In the genomic region with DNA sequence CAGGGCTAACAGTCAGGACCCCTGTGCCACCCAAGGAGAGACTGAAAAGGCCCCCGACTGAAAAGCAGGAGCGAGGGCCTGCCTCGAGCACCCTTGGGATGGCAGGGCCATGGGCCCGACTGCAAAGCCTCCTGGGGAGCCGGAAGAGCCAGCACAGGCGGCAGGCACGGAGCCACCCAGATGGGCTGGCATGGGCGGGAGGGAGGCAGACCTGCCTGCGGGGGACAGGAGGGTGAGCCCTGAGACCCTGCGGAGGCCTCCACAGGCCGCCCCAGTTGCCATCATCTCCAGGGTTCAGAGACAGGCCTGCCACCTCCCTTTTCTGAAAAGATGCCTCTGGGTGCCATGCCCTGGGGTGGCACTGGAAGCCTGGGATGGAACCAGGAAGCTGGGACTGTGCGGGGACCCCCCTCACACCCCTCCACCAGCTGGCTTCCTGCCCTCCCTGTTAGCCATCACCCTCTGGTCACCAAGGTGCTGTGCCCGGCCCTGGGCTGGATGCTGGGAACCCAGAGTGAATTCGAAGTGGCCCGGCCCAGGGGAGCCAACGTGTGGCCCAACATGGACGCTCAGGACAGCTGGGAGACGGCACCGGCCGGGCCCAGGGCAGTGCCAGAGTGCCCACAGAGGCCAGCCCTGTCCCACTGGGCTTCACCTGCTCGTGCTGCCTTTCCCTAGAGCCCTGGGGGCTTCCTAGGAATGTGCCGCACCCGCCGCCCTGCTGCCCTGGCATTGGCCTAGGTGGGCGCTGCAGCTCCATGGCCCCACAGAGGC, we compare ENCODE assay signal across 19 cellular contexts. TPM values are rescaled to one million over a fixed set of nuclear protein-coding genes. Genes with fewer than 3 reads are reported as not detected.
DNase-seq lines count a peak whose midpoint lies in the region; ATAC-seq, FAIRE-seq and TF ChIP-seq lines count a peak whose summit lies in the region.
"Had no signal": no experiment of that assay in that cellular context is flagged by ENCODE, and none has a peak within 500 bp of the region (broad histone marks: within the 10 kb centered on the region; RNA-seq: fewer than 3 reads in every experiment).

No MANE protein-coding gene starts in this region.

- H3K27ac ChIP-seq in K562 (ENCODE audit: extremely low read depth, low read depth, low read length) = no peak overlapping the region
- no peak overlapping the region for H3K27ac ChIP-seq in osteoblast (ENCODE audit: low read depth, low read length)

- H3K27me3 ChIP-seq in K562 (ENCODE audit: control insufficient read depth in 2 of 2, insufficient read depth in 2 of 2, low read length in 2 of 2) (peaks cover 14 to 44% of the 10 kb centered on the region in 2 experiments; a peak in 4 of 5 replicates), osteoblast (ENCODE audit: insufficient read depth, low read length) (no peaks in the 10 kb centered on the region)

- WGBS in K562 (ENCODE audit: insufficient coverage, low coverage, missing lambda C conversion rate) = 36% methylated on average over 18 of the region's 25 CpGs

- in situ Hi-C loops in K562 (cut with MboI) = no loop called here

- TF ChIP-seq RAD21 in K562 (CRISPR knock-in tag; conservative IDR thresholded peaks at IDR 0.05 in 1 of 2, IDR thresholded peaks at IDR 0.05 in 1 of 2) = no peak

- H3K4me3 ChIP-seq in K562 (no peak overlapping the region), osteoblast (ENCODE audit: insufficient read depth, low read length) (no peak overlapping the region)

- no peaks in the 10 kb centered on the region for H3K27me3 Mint-ChIP-seq in type B pancreatic cell
- H3K27me3 Mint-ChIP-seq: CD4-positive, CD25-positive, alpha-beta regulatory T cell; effector memory CD8-positive, alpha-beta T cell; IgD-negative memory B cell; T-cell had no signal

- H4K20me1 ChIP-seq in K562 (replicated peaks; ENCODE audit: control insufficient read depth, insufficient read depth, low read length) = peaks cover 10% of the 10 kb centered on the region; the same call in 1 of the 2 replicates
- H4K20me1 ChIP-seq in osteoblast (ENCODE audit: insufficient read depth, low read length) = no peaks in the 10 kb centered on the region

- TF ChIP-seq POLR2A in K562 (conservative IDR thresholded peaks at IDR 0.05) = no peak

- POLR2A ChIA-PET in K562 (lab: Yijun Ruan, JAX) = interaction anchor here (1.1 kb wide), 1 partner anchor 11 kb away, joined by 3 read pairs; no protein-coding TSS in a partner anchor

- intact Hi-C loops in K562 (cut with micrococcal nuclease) (no loop called here), left cardiac atrium (cut with DNase I) (loop anchor here (1.0 to 10.0 kb wide), 2 partner anchors 59 to 579 kb away; no protein-coding TSS in a partner anchor)

- TF ChIP-seq CTCF in K562 (IDR thresholded peaks at IDR 0.05 in 2 of 3, conservative IDR thresholded peaks at IDR 0.05 in 1 of 3; ENCODE audit: insufficient read depth in 2 of 3, low read depth in 1 of 3, low read length in 3 of 3) (no peak), osteoblast (IDR thresholded peaks at IDR 0.05; ENCODE audit: extremely low read depth, low read depth, low read length) (no peak), type B pancreatic cell (conservative IDR thresholded peaks at IDR 0.05) (no peak)

- no peak for FAIRE-seq in K562 (lab: Jason Lieb, UNC)

- ATAC-seq in K562 (no peak), left cardiac atrium (peak; percentile 26 to 31)
- ATAC-seq: activated T-cell treated with anti-CD3 and anti-CD28 coated beads, Interleukin-2, amount 50 U/mL, for 4 hours; effector memory CD8-positive, alpha-beta T cell; stimulated activated naive B cell treated with anti-CD40 and anti-IgM and Interleukin-4, amounts not matched to agents 10 μg/mL and 1 μg/mL and 100 μg/mL, for 72 hours had no signal

- H3K79me2 ChIP-seq in K562 (ENCODE audit: control insufficient read depth, insufficient read depth, low read length) = no peaks in the 10 kb centered on the region
- H3K79me2 ChIP-seq in osteoblast (ENCODE audit: insufficient read depth, low read length) = no peaks in the 10 kb centered on the region

- CTCF ChIA-PET in K562 (lab: Yijun Ruan, JAX; ENCODE audit: low intra/inter-chr PET ratio) = no interaction called here

- H3K36me3 Mint-ChIP-seq in type B pancreatic cell = no peaks in the 10 kb centered on the region

- H3K36me3 ChIP-seq in K562 (ENCODE audit: control insufficient read depth, insufficient read depth, low read length) = no peaks in the 10 kb centered on the region
- no peaks in the 10 kb centered on the region for H3K36me3 ChIP-seq in osteoblast (ENCODE audit: insufficient read depth, low read length)

- H3K4me1 Mint-ChIP-seq in type B pancreatic cell (ENCODE audit: unreplicated experiment) = peaks cover 6% of the 10 kb centered on the region

- H3K27ac Mint-ChIP-seq in type B pancreatic cell = no peak overlapping the region
- H3K27ac Mint-ChIP-seq: effector memory CD8-positive, alpha-beta T cell; IgD-negative memory B cell; stimulated activated naive B cell treated with anti-CD40 and anti-IgM and Interleukin-4, amounts not matched to agents 10 μg/mL and 1 μg/mL and 100 μg/mL, for 72 hours; T-cell had no signal

- H3K9me3 Mint-ChIP-seq in type B pancreatic cell = no peaks in the 10 kb centered on the region
- H3K9me3 Mint-ChIP-seq: activated T-cell treated with anti-CD3 and anti-CD28 coated beads, Interleukin-2, amount 50 U/mL, for 4 hours; CD4-positive, CD25-positive, alpha-beta regulatory T cell; effector memory CD8-positive, alpha-beta T cell; IgD-negative memory B cell; T-cell had no signal

- no TSS peak for BruUV-seq in K562 (replicated peaks; lab: Mats Ljungman, UMichigan)

- H3K4me1 ChIP-seq in K562 (replicated peaks in 1 of 2; ENCODE audit: control insufficient read depth in 2 of 2, insufficient read depth in 2 of 2, low read length in 2 of 2) (peaks cover 0 to 59% of the 10 kb centered on the region in 2 experiments; a peak in 2 of 5 replicates), osteoblast (ENCODE audit: insufficient read depth, low read length) (peaks cover 13% of the 10 kb centered on the region)

- H3K9me3 ChIP-seq in K562 (replicated peaks; ENCODE audit: control insufficient read depth, insufficient read depth, low read depth, low read length) (no peaks in the 10 kb centered on the region), osteoblast (ENCODE audit: low read depth, low read length) (no peaks in the 10 kb centered on the region)

- H3K9me1 ChIP-seq in K562 (ENCODE audit: control insufficient read depth, insufficient read depth, low read length) = no peaks in the 10 kb centered on the region

- H3K9ac ChIP-seq in K562 (ENCODE audit: insufficient read depth in 1 of 2, low read depth in 2 of 2, low read length in 2 of 2) = peak overlapping the region in 1 of 2 experiments; percentile 58; a peak in 1 of 4 replicates

- no peak overlapping the region for H3K4me2 ChIP-seq in K562 (ENCODE audit: insufficient read depth, low read length)
- no peak overlapping the region for H3K4me2 ChIP-seq in osteoblast (ENCODE audit: insufficient read depth, low read length)

- no peak overlapping the region for H2AFZ ChIP-seq in K562 (ENCODE audit: low read depth, low read length)
- H2AFZ ChIP-seq in osteoblast (ENCODE audit: low read length) = peak overlapping the region; percentile 51

- TF ChIP-seq EP300 in K562 (IDR thresholded peaks at IDR 0.05; ENCODE audit: low read length) = no peak

- DNase-seq in K562 (ENCODE audit: extremely low read depth in 1 of 4, low spot score in 3 of 4) = no peak
- no peak for DNase-seq in left cardiac atrium
- peak; percentile 68 for DNase-seq in osteoblast (ENCODE audit: insufficient read length, low spot score, missing footprints)
- peak; percentile 65 for DNase-seq in type B pancreatic cell (ENCODE audit: extremely low spot score, unreplicated experiment)
- no peak for DNase-seq in stimulated activated CD4-positive, alpha-beta T cell treated with anti-CD3 and anti-CD28 coated beads, Interleukin-4, amount 100 ng/mL, for 24 hours
- no peak for DNase-seq in NCI-H187 treated with DMSO at 0.1 percent for 48 hours (lab: John Stamatoyannopoulos, UW)
- no peak for DNase-seq in DMS 273 (lab: John Stamatoyannopoulos, UW; ENCODE audit: unreplicated experiment)
- DNase-seq: activated CD4-positive, alpha-beta T cell treated with anti-CD3 and anti-CD28 coated beads for 48 hours; activated T-cell treated with anti-CD3 and anti-CD28 coated beads, Interleukin-2, amount 50 U/mL, for 4 hours; CD4-positive, CD25-positive, alpha-beta regulatory T cell; effector memory CD8-positive, alpha-beta T cell; NCI-H1417 treated with DMSO at 0.1 percent for 48 hours; stimulated activated CD4-positive, alpha-beta T cell treated with anti-CD3 and anti-CD28 coated beads, Interleukin-4, amount 100 ng/mL, for 4 hours; stimulated activated naive B cell treated with anti-CD40 and anti-IgM and Interleukin-4, amounts not matched to agents 10 μg/mL and 1 μg/mL and 100 μg/mL, for 72 hours; T-cell had no signal

- no peak overlapping the region for H3K4me3 Mint-ChIP-seq in type B pancreatic cell
- H3K4me3 Mint-ChIP-seq: activated T-cell treated with anti-CD3 and anti-CD28 coated beads, Interleukin-2, amount 50 U/mL, for 4 hours; CD4-positive, CD25-positive, alpha-beta regulatory T cell; effector memory CD8-positive, alpha-beta T cell; IgD-negative memory B cell; stimulated activated naive B cell treated with anti-CD40 and anti-IgM and Interleukin-4, amounts not matched to agents 10 μg/mL and 1 μg/mL and 100 μg/mL, for 72 hours; T-cell had no signal

RNA-seq across cellular contexts. Expression of a gene that starts 13.8 kb away (rescaled TPM):
- 8.4 and 16.2 TPM in 2 replicates for total RNA-seq in K562 (2011; cell fraction: chromatin; rRNA removed; ENCODE audit: low replicate concordance)
- total RNA-seq in K562 (2011; cell fraction: nucleolus; rRNA removed) = 7.1 and 8.5 TPM in 2 replicates
- total RNA-seq in K562 (2011; cell fraction: nucleoplasm; rRNA removed) = 4.3 and 5.9 TPM in 2 replicates
- total RNA-seq in K562 (2014; rRNA removed) (3.0 and 3.4 TPM in 2 replicates), K562 (2014; rRNA removed; fragmentation: Illumina TruSeq; extraction: Trizol) (0.86 and 1.4 TPM in 2 replicates), K562 (2015; rRNA removed; fragmentation: Illumina TruSeq; extraction: Trizol) (2.6 TPM in 2 replicates), K562 (2021) (4.8 and 5.9 TPM in 2 replicates), left cardiac atrium (10 to 100 TPM; 11.6 to 15.0 TPM), osteoblast (0.59 and 1.4 TPM in 2 replicates), type B pancreatic cell (ENCODE audit: low replicate concordance) (2.6 and 7.2 TPM in 2 replicates)
- polyA plus RNA-seq in K562 (2011; rRNA removed) (4.2 and 9.4 TPM in 2 replicates), K562 (2014; fragmentation: Illumina TruSeq; extraction: Trizol) (0.79 and 2.8 TPM in 2 replicates), K562 (2014; fragmentation: Nextera tagmentation; extraction: Ambion mirVana) (under 1 TPM; 0.21 to 0.57 TPM), K562 (2014; rRNA removed) (3.3 and 7.3 TPM in 2 replicates)
- 4.4 and 6.2 TPM in 2 replicates for polyA plus RNA-seq in K562 (2011; cell fraction: cytosol; rRNA removed)
- polyA plus RNA-seq in K562 (2011; cell fraction: nucleus; rRNA removed) = 68.0 and 78.0 TPM in 2 replicates
- 8.2 and 19.1 TPM in 2 replicates for polyA plus RNA-seq in K562 (2012)
- 0.77 and 0.90 TPM in 2 replicates for polyA minus RNA-seq in K562 (2011; rRNA and poly(A)+ RNA removed)
- 1.4 and 3.4 TPM in 2 replicates for polyA minus RNA-seq in K562 (2011; cell fraction: cytosol; rRNA and poly(A)+ RNA removed)
- 10.0 and 10.3 TPM in 2 replicates for polyA minus RNA-seq in K562 (2011; cell fraction: nucleus; rRNA and poly(A)+ RNA removed)
- total RNA-seq: glomerular endothelial cell, lung microvascular endothelial cell had no signal

RNA-seq across cellular contexts. Expression of a gene that starts 13.9 kb away (rescaled TPM):
- 1.6 and 4.7 TPM in 2 replicates for total RNA-seq in K562 (2011; cell fraction: chromatin; rRNA removed; ENCODE audit: low replicate concordance)
- total RNA-seq in K562 (2011; cell fraction: nucleolus; rRNA removed) = 2.4 and 3.5 TPM in 2 replicates
- 1.5 and 3.1 TPM in 2 replicates for total RNA-seq in K562 (2011; cell fraction: nucleoplasm; rRNA removed)
- total RNA-seq in K562 (2014; rRNA removed) (1.3 and 2.0 TPM in 2 replicates), K562 (2014; rRNA removed; fragmentation: Illumina TruSeq; extraction: Trizol) (0.64 and 0.65 TPM in 2 replicates), K562 (2015; rRNA removed; fragmentation: Illumina TruSeq; extraction: Trizol) (2.3 and 2.5 TPM in 2 replicates), K562 (2021) (2.1 and 2.6 TPM in 2 replicates), left cardiac atrium (10 to 100 TPM in 1 of 2 donors, 1 to 10 TPM in 1; 4.8 to 19.1 TPM), osteoblast (0.29 and 0.36 TPM in 2 replicates), type B pancreatic cell (ENCODE audit: low replicate concordance) (0.51 and 1.2 TPM in 2 replicates)
- polyA plus RNA-seq in K562 (2011; rRNA removed) (1.2 and 2.1 TPM in 2 replicates), K562 (2014; fragmentation: Illumina TruSeq; extraction: Trizol) (1.0 and 1.3 TPM in 2 replicates), K562 (2014; fragmentation: Nextera tagmentation; extraction: Ambion mirVana) (under 1 TPM; 0.10 to 0.15 TPM), K562 (2014; rRNA removed) (2.0 and 2.1 TPM in 2 replicates)
- 0.91 and 2.0 TPM in 2 replicates for polyA plus RNA-seq in K562 (2011; cell fraction: cytosol; rRNA removed)
- 5.5 and 14.3 TPM in 2 replicates for polyA plus RNA-seq in K562 (2011; cell fraction: nucleus; rRNA removed)
- polyA plus RNA-seq in K562 (2012) = 4.3 and 4.5 TPM in 2 replicates
- polyA minus RNA-seq in K562 (2011; rRNA and poly(A)+ RNA removed) = 0.99 and 1.0 TPM in 2 replicates
- polyA minus RNA-seq in K562 (2011; cell fraction: cytosol; rRNA and poly(A)+ RNA removed) = 1.4 TPM in 1 of 2 replicates, not detected in the other
- polyA minus RNA-seq in K562 (2011; cell fraction: nucleus; rRNA and poly(A)+ RNA removed) = 2.4 and 3.4 TPM in 2 replicates
- total RNA-seq: glomerular endothelial cell, lung microvascular endothelial cell had no signal

RNA-seq across cellular contexts. Expression of a gene that starts 45.2 kb away (rescaled TPM):
- 0.25 and 0.30 TPM in 2 replicates for total RNA-seq in K562 (2011; cell fraction: chromatin; rRNA removed; ENCODE audit: low replicate concordance)
- total RNA-seq in K562 (2011; cell fraction: nucleolus; rRNA removed) = 0.79 and 0.83 TPM in 2 replicates
- total RNA-seq in K562 (2011; cell fraction: nucleoplasm; rRNA removed) = 0.22 and 0.31 TPM in 2 replicates
- total RNA-seq in K562 (2014; rRNA removed) = 1.4 and 1.7 TPM in 2 replicates
- 0.11 TPM in 1 of 2 replicates, not detected in the other for total RNA-seq in K562 (2014; rRNA removed; fragmentation: Illumina TruSeq; extraction: Trizol)
- 0.36 and 0.53 TPM in 2 replicates for total RNA-seq in K562 (2015; rRNA removed; fragmentation: Illumina TruSeq; extraction: Trizol)
- total RNA-seq in K562 (2021) = 1.1 and 1.2 TPM in 2 replicates
- polyA plus RNA-seq in K562 (2011; rRNA removed) = 0.07 and 0.15 TPM in 2 replicates
- 0.15 and 1.7 TPM in 2 replicates for polyA plus RNA-seq in K562 (2011; cell fraction: cytosol; rRNA removed)
- 0.13 and 0.40 TPM in 2 replicates for polyA plus RNA-seq in K562 (2011; cell fraction: nucleus; rRNA removed)
- 0.93 and 1.0 TPM in 2 replicates for polyA plus RNA-seq in K562 (2012)
- polyA plus RNA-seq in K562 (2014; fragmentation: Illumina TruSeq; extraction: Trizol) = 0.12 and 0.26 TPM in 2 replicates
- not detected for polyA plus RNA-seq in K562 (2014; fragmentation: Nextera tagmentation; extraction: Ambion mirVana)
- polyA plus RNA-seq in K562 (2014; rRNA removed) = 0.76 and 1.4 TPM in 2 replicates
- not detected in 2 replicates for polyA minus RNA-seq in K562 (2011; rRNA and poly(A)+ RNA removed)
- not detected in 2 replicates for polyA minus RNA-seq in K562 (2011; cell fraction: cytosol; rRNA and poly(A)+ RNA removed)
- 0.22 and 0.27 TPM in 2 replicates for polyA minus RNA-seq in K562 (2011; cell fraction: nucleus; rRNA and poly(A)+ RNA removed)
- total RNA-seq in left cardiac atrium = under 1 TPM; 0.39 to 0.50 TPM
- total RNA-seq in osteoblast = not detected in 2 replicates
- 5.6 and 13.6 TPM in 2 replicates for total RNA-seq in type B pancreatic cell (ENCODE audit: low replicate concordance)
- total RNA-seq: glomerular endothelial cell, OCI-LY7 had no signal

Comparison
In these comparisons a context has a peak if more than half of its experiments do, and no peak if none do; other contexts are left out.
1. DNase-seq: peak in osteoblast (single experiment) and type B pancreatic cell (single experiment); none in K562 (0 of 4), left cardiac atrium (single experiment), stimulated activated CD4-positive, alpha-beta T cell treated with anti-CD3 and anti-CD28 coated beads, Interleukin-4, amount 100 ng/mL, for 24 hours (single experiment), NCI-H187 treated with DMSO at 0.1 percent for 48 hours (single experiment) and DMS 273 (single experiment).